In genomic region chr1:115355069-115355468, GRCh38 we compare ENCODE assay signal across 2 cellular contexts.
A peak's percentile ranks its signal among the peaks of the same experiment; 100 is the strongest.
TF ChIP-seq lines count a peak whose summit lies in the region.

No MANE protein-coding gene starts in this region.

TF ChIP-seq in SK-N-SH, 30 proteins besides CTCF, POLR2A, EP300 and RAD21 (continued from another document):
- TF ChIP-seq RFX5 (IDR thresholded peaks at IDR 0.05; ENCODE audit: low read length) (no peak), SIN3A (IDR thresholded peaks at IDR 0.05; ENCODE audit: borderline replicate concordance, low read depth, low read length) (no peak), FOSL2 (IDR thresholded peaks at IDR 0.05; ENCODE audit: borderline replicate concordance, low read depth) (no peak), PBX3 (IDR thresholded peaks at IDR 0.05) (no peak), POLR2AphosphoS5 (IDR thresholded peaks at IDR 0.05; ENCODE audit: low read depth, low read length) (no peak), TAF1 (IDR thresholded peaks at IDR 0.05; ENCODE audit: borderline replicate concordance, low read depth, low read length) (no peak), RXRA (IDR thresholded peaks at IDR 0.05; ENCODE audit: borderline replicate concordance, low read depth) (no peak), RCOR1 (IDR thresholded peaks at IDR 0.05; ENCODE audit: low read length) (peak; percentile 77), NRF1 (IDR thresholded peaks at IDR 0.05; ENCODE audit: low read depth, low read length) (no peak), GABPA (IDR thresholded peaks at IDR 0.05; ENCODE audit: low read depth) (no peak), TEAD4 (IDR thresholded peaks at IDR 0.05; ENCODE audit: borderline replicate concordance, insufficient read depth) (no peak), USF2 (IDR thresholded peaks at IDR 0.05; ENCODE audit: borderline replicate concordance, low read depth, low read length) (no peak), SMC3 (IDR thresholded peaks at IDR 0.05; ENCODE audit: low read depth, low read length) (no peak), ZBTB33 (IDR thresholded peaks at IDR 0.05; ENCODE audit: borderline replicate concordance, low read depth) (no peak), MAX (IDR thresholded peaks at IDR 0.05; ENCODE audit: low read depth) (no peak), GATA2 (CRISPR knock-in tag; IDR thresholded peaks at IDR 0.05) (peak; percentile 70), TCF12 (IDR thresholded peaks at IDR 0.05) (0 out of 2 replicates have a peak, but pooled peaks have one; percentile 8), FOXJ3 (CRISPR knock-in tag; IDR thresholded peaks at IDR 0.05) (peak; percentile 72)

TF ChIP-seq in liver, 16 proteins besides CTCF, POLR2A, EP300 and RAD21 (continued from another document):
- TF ChIP-seq ZBTB33 (IDR thresholded peaks at IDR 0.05) (peak; percentile 60), SP1 (IDR thresholded peaks at IDR 0.05) (peak; percentile 11), HNF4G (IDR thresholded peaks at IDR 0.05) (peak; percentile 36), FOXA2 (IDR thresholded peaks at IDR 0.05) (peak; percentile 58)
TF ChIP-seq in liver: peak in this region for 10.
